In the genomic region with DNA sequence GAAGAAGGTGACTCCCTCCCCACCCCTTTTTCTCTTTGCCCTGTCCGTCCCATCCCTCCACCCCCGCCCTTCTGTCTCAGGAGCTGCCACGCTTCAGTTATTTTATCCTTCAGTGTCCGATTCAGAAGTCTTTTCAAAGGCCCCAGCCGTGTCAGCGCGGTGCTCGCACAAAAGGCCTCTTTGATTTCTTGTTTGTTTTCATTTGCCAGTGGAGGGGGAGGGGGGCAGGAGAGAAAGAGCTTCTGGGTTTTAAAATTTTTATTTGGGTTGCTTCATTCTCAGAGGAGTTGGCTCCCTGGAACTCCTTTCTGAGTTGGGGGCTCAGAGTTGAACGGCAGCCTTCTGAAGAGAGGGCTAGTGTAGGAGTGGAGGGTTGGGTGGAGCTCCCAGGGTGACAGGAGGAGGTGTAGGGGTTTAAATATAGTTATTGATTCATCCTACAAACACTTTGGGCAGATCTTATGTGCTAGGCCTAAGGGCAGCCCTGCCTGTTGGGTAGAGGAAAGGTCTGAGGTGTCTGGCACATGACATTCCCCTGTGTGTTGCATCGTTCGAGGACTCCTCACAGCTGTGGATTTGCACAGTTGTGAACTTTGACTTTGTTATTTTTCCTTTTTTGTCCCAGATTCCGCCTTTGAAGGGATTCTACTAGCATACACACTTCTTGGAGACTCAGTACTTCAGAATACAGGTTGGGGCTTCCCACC, we compare ENCODE assay signal across 9 cellular contexts. TPM values are rescaled to one million over a fixed set of nuclear protein-coding genes. Genes with fewer than 3 reads are reported as not detected.
A peak's percentile ranks its signal among the peaks of the same experiment; 100 is the strongest.
DNase-seq lines count a peak whose midpoint lies in the region; ATAC-seq and TF ChIP-seq lines count a peak whose summit lies in the region.
"Had no signal": no experiment of that assay in that cellular context is flagged by ENCODE, and none has a peak within 500 bp of the region (broad histone marks: within the 10 kb centered on the region; RNA-seq: fewer than 3 reads in every experiment).

No MANE protein-coding gene starts in this region.

- peak overlapping the region; percentile 64 for H3K27ac Mint-ChIP-seq in MCF 10A (ENCODE audit: low read depth, unreplicated experiment)
- no peak overlapping the region for H3K27ac Mint-ChIP-seq in activated naive CD4-positive, alpha-beta T cell treated with anti-CD3 and anti-CD28 coated beads for 36 hours

- H3K27me3 Mint-ChIP-seq in MCF 10A (ENCODE audit: insufficient read depth, unreplicated experiment) = no peaks in the 10 kb centered on the region
- no peaks in the 10 kb centered on the region for H3K27me3 Mint-ChIP-seq in activated naive CD4-positive, alpha-beta T cell treated with anti-CD3 and anti-CD28 coated beads for 36 hours (ENCODE audit: low read depth)

- H3K4me3 ChIP-seq in right lobe of liver (no peak overlapping the region), uterus (no peak overlapping the region)

- peak; percentile 28 for DNase-seq in NCI-H748 (lab: John Stamatoyannopoulos, UW; ENCODE audit: unreplicated experiment)
- no peak for DNase-seq in NCI-H748 treated with DMSO at 0.1 percent for 48 hours (lab: John Stamatoyannopoulos, UW)
- no peak for DNase-seq in MCF 10A (ENCODE audit: unreplicated experiment)
- DNase-seq in right lobe of liver = peak in 1 of 3 donors; percentile 10
- no peak for DNase-seq in uterus
- no peak for DNase-seq in activated naive CD4-positive, alpha-beta T cell treated with anti-CD3 and anti-CD28 coated beads for 36 hours

- no peaks in the 10 kb centered on the region for H3K9me3 ChIP-seq in right lobe of liver
- no peaks in the 10 kb centered on the region for H3K9me3 ChIP-seq in uterus

- CTCF ChIA-PET in MCF 10A (lab: Yijun Ruan, JAX) = interaction anchor here (0.5 to 2.9 kb wide), 10 partner anchors 22 to 596 kb away, joined by 3 to 27 read pairs (median 3); no protein-coding TSS in a partner anchor
- CTCF ChIA-PET in activated naive CD4-positive, alpha-beta T cell treated with anti-CD3 and anti-CD28 coated beads for 36 hours (lab: Charles Lee) = interaction anchor here (0.5 to 4.4 kb wide), 9 partner anchors 11 to 67 kb away, joined by 3 to 32 read pairs (median 6); no protein-coding TSS in a partner anchor

- no peak for TF ChIP-seq CTCF in MCF 10A (IDR thresholded peaks at IDR 0.05; ENCODE audit: unreplicated experiment)
- no peak for TF ChIP-seq CTCF in right lobe of liver (IDR thresholded peaks at IDR 0.05)
- no peak for TF ChIP-seq CTCF in uterus (IDR thresholded peaks at IDR 0.05)

- 53% methylated on average over 11 of the region's 12 CpGs for WGBS in right lobe of liver (ENCODE audit: insufficient coverage, low coverage, low lambda C conversion rate, missing lambda C conversion rate)

- ATAC-seq in right lobe of liver (peak in 3 of 4 donors; percentile 11 to 29 (median 15)), GM18502 (IDR thresholded peaks at IDR 0.05; ENCODE audit: poor library complexity, unreplicated experiment) (no peak), GM19023 (IDR thresholded peaks at IDR 0.05; ENCODE audit: unreplicated experiment) (no peak)

- intact Hi-C loops in MCF 10A (cut with micrococcal nuclease) = no loop called here
- intact Hi-C loops in right lobe of liver (cut with DNase I) = loop anchor here in 1 of 2 donors (10.0 kb wide), 1 partner anchor 63 kb away; no protein-coding TSS in a partner anchor
- intact Hi-C loops in uterus (cut with DNase I; ENCODE audit: low total_unique reads) = no loop called here
- intact Hi-C loops in activated naive CD4-positive, alpha-beta T cell treated with anti-CD3 and anti-CD28 coated beads for 36 hours (cut with micrococcal nuclease) = loop anchor here (2.0 kb wide), 1 partner anchor 49 kb away; no protein-coding TSS in a partner anchor

- no peak overlapping the region for H3K4me3 Mint-ChIP-seq in MCF 10A (ENCODE audit: unreplicated experiment)
- no peak overlapping the region for H3K4me3 Mint-ChIP-seq in activated naive CD4-positive, alpha-beta T cell treated with anti-CD3 and anti-CD28 coated beads for 36 hours
- H3K4me3 Mint-ChIP-seq: IgD-negative memory B cell had no signal

- no peaks in the 10 kb centered on the region for H3K36me3 ChIP-seq in right lobe of liver
- H3K36me3 ChIP-seq in uterus = no peaks in the 10 kb centered on the region

- peaks cover 32% of the 10 kb centered on the region for H3K4me1 Mint-ChIP-seq in MCF 10A (ENCODE audit: insufficient read depth, unreplicated experiment)
- no peaks in the 10 kb centered on the region for H3K4me1 Mint-ChIP-seq in activated naive CD4-positive, alpha-beta T cell treated with anti-CD3 and anti-CD28 coated beads for 36 hours (ENCODE audit: low read depth)

- TF ChIP-seq POLR2A in right lobe of liver (IDR thresholded peaks at IDR 0.05) (no peak), uterus (IDR thresholded peaks at IDR 0.05) (no peak)

- no peak overlapping the region for H3K27ac ChIP-seq in right lobe of liver
- peak overlapping the region; percentile 95 to 99 for H3K27ac ChIP-seq in uterus

- H3K27me3 ChIP-seq in right lobe of liver (no peaks in the 10 kb centered on the region), uterus (no peaks in the 10 kb centered on the region)

- H3K9me3 Mint-ChIP-seq in MCF 10A (ENCODE audit: unreplicated experiment) = no peaks in the 10 kb centered on the region
- H3K9me3 Mint-ChIP-seq in activated naive CD4-positive, alpha-beta T cell treated with anti-CD3 and anti-CD28 coated beads for 36 hours = no peaks in the 10 kb centered on the region

- H3K36me3 Mint-ChIP-seq in MCF 10A (ENCODE audit: insufficient read depth, unreplicated experiment) = peaks cover 10% of the 10 kb centered on the region
- H3K36me3 Mint-ChIP-seq in activated naive CD4-positive, alpha-beta T cell treated with anti-CD3 and anti-CD28 coated beads for 36 hours (ENCODE audit: low read depth) = peaks cover 1% of the 10 kb centered on the region
- H3K36me3 Mint-ChIP-seq: IgD-negative memory B cell had no signal

- H3K4me1 ChIP-seq in right lobe of liver = peaks cover 0 to 37% (median 17%) of the 10 kb centered on the region in 4 donors
- H3K4me1 ChIP-seq in uterus = peaks cover 25 to 51% of the 10 kb centered on the region in 2 donors

- no TSS peak for BruUV-seq in MCF 10A (replicated peaks; lab: Mats Ljungman, UMichigan)

- POLR2A ChIA-PET in MCF 10A (lab: Yijun Ruan, JAX) = interaction anchor here (0.7 to 2.1 kb wide), 2 partner anchors 10 to 28 kb away, joined by 4 to 9 read pairs; no protein-coding TSS in a partner anchor

RNA-seq across cellular contexts. Expression of gene NFIX, which starts 36.8 kb away (rescaled TPM):
- 26.9 and 27.2 TPM in 2 replicates for total RNA-seq in MCF 10A (2022)
- 10 to 100 TPM; 20.3 to 40.0 (median 26.7) TPM for total RNA-seq in right lobe of liver
- total RNA-seq in uterus = 100 to 1,000 TPM in 2 of 4 donors, 10 to 100 TPM in 2; 27.4 to 381 (median 78.4) TPM
- total RNA-seq in activated naive CD4-positive, alpha-beta T cell treated with anti-CD3 and anti-CD28 coated beads for 36 hours = 1 to 10 TPM; 6.2 to 6.4 TPM

Comparison
In these comparisons a context has a peak if more than half of its experiments do, and no peak if none do; other contexts are left out.
1. ATAC-seq: peak in right lobe of liver (3 of 4); none in GM18502 (single experiment) and GM19023 (single experiment).
2. H3K27ac ChIP-seq: peak in uterus (2 of 2); none in right lobe of liver (0 of 3).